Comparison of ENCODE assay signal across 14 cellular contexts in genomic region chr17:20967776-20968175, GRCh38.
DNase-seq lines count a peak whose midpoint lies in the region; ATAC-seq, FAIRE-seq and TF ChIP-seq lines count a peak whose summit lies in the region.
"Had no signal": no experiment of that assay in that cellular context is flagged by ENCODE, and none has a peak within 500 bp of the region (broad histone marks: within the 10 kb centered on the region; RNA-seq: fewer than 3 reads in every experiment).

No MANE protein-coding gene starts in this region.

- H3K36me3 ChIP-seq in BLaER1: no peaks in the 10 kb centered on the region
- H3K36me3 ChIP-seq in HEK293 (ENCODE audit: control insufficient read depth in 2 of 2, insufficient read depth in 1 of 2, low read length in 2 of 2): no peaks in the 10 kb centered on the region
- H3K36me3 ChIP-seq in K562 (ENCODE audit: control insufficient read depth, insufficient read depth, low read length): peaks cover 3% of the 10 kb centered on the region; the same call in 1 of the 3 replicates

- H3K9ac ChIP-seq in BLaER1 (no peak overlapping the region), K562 (ENCODE audit: insufficient read depth in 1 of 2, low read depth in 2 of 2, low read length in 2 of 2) (no peak overlapping the region)

- 0 out of 2 replicates have a peak overlapping the region, but pooled peaks have one; percentile 4 for H3K27ac ChIP-seq in BLaER1
- H3K27ac ChIP-seq in HEK293 (ENCODE audit: extremely low read depth, low read depth, low read length): no peak overlapping the region
- no peak overlapping the region for H3K27ac ChIP-seq in K562 (ENCODE audit: extremely low read depth, low read depth, low read length)

- no peak for TF ChIP-seq CTCF in HEK293 (tag by site-specific recombination; IDR thresholded peaks at IDR 0.05)
- TF ChIP-seq CTCF in K562 (IDR thresholded peaks at IDR 0.05 in 2 of 3, conservative IDR thresholded peaks at IDR 0.05 in 1 of 3; ENCODE audit: insufficient read depth in 2 of 3, low read depth in 1 of 3, low read length in 3 of 3): no peak

- no peak for FAIRE-seq in K562 (lab: Jason Lieb, UNC)

- no peak for TF ChIP-seq POLR2A in K562 (conservative IDR thresholded peaks at IDR 0.05)

- H3K4me1 ChIP-seq in BLaER1: peaks cover 40% of the 10 kb centered on the region
- H3K4me1 ChIP-seq in HEK293 (ENCODE audit: control insufficient read depth, insufficient read depth, low read length): no peaks in the 10 kb centered on the region
- H3K4me1 ChIP-seq in K562 (replicated peaks in 1 of 2; ENCODE audit: control insufficient read depth in 2 of 2, insufficient read depth in 2 of 2, low read length in 2 of 2): no peaks in the 10 kb centered on the region; a peak in 1 of 5 replicates

- H3K9me3 ChIP-seq in BLaER1: no peaks in the 10 kb centered on the region
- no peaks in the 10 kb centered on the region for H3K9me3 ChIP-seq in HEK293 (ENCODE audit: control insufficient read depth, insufficient read depth, low read depth, low read length)
- no peaks in the 10 kb centered on the region for H3K9me3 ChIP-seq in K562 (replicated peaks; ENCODE audit: control insufficient read depth, insufficient read depth, low read depth, low read length)

- H4K20me1 ChIP-seq in BLaER1 (no peaks in the 10 kb centered on the region), K562 (replicated peaks; ENCODE audit: control insufficient read depth, insufficient read depth, low read length) (no peaks in the 10 kb centered on the region)

- POLR2A ChIA-PET in HEK293 (lab: Yijun Ruan, JAX) (no interaction called here), K562 (lab: Yijun Ruan, JAX) (no interaction called here)

- peak overlapping the region; percentile 74 for H3K4me2 ChIP-seq in BLaER1
- no peak overlapping the region for H3K4me2 ChIP-seq in K562 (ENCODE audit: insufficient read depth, low read length)

- H3K79me2 ChIP-seq in K562 (ENCODE audit: control insufficient read depth, insufficient read depth, low read length): no peaks in the 10 kb centered on the region

- TF ChIP-seq EP300 in K562 (IDR thresholded peaks at IDR 0.05; ENCODE audit: low read length): no peak

- H3K27me3 ChIP-seq in BLaER1 (no peaks in the 10 kb centered on the region), K562 (ENCODE audit: control insufficient read depth in 2 of 2, insufficient read depth in 2 of 2, low read length in 2 of 2) (no peaks in the 10 kb centered on the region)

- ATAC-seq in K562 (no peak), HG02840 (IDR thresholded peaks at IDR 0.05; ENCODE audit: low FRiP score, unreplicated experiment) (no peak), GM21786 (IDR thresholded peaks at IDR 0.05; ENCODE audit: unreplicated experiment) (no peak)

- BruUV-seq in K562 (replicated peaks; lab: Mats Ljungman, UMichigan): no TSS peak

- H3K4me3 ChIP-seq in BLaER1: no peak overlapping the region
- no peak overlapping the region for H3K4me3 ChIP-seq in HEK293 (ENCODE audit: low read depth, low read length)
- H3K4me3 ChIP-seq in K562: no peak overlapping the region

- intact Hi-C loops in K562 (cut with micrococcal nuclease): no loop called here

- no peak for DNase-seq in K562 (ENCODE audit: extremely low read depth in 1 of 4, low spot score in 3 of 4)
- DNase-seq in iris pigment epithelial cell (ENCODE audit: low read depth): peak; percentile 14
- DNase-seq in NCI-H82 treated with DMSO at 0.1 percent for 48 hours (lab: John Stamatoyannopoulos, UW; ENCODE audit: unreplicated experiment): no peak
- DNase-seq in stimulated activated CD4-positive, alpha-beta T cell treated with anti-CD3 and anti-CD28 coated beads, Interleukin-15, amount 100 ng/mL, for 24 hours: no peak
- DNase-seq: AML-193; CD4-positive, alpha-beta T cell; DND-41; NCI-H1436; NCI-H2029 treated with DMSO at 0.1 percent for 48 hours; NCI-H526 had no signal

- in situ Hi-C loops in K562 (cut with MboI): no loop called here

- WGBS in K562 (ENCODE audit: insufficient coverage, low coverage, missing lambda C conversion rate): 39% methylated on average over 3 of the region's 3 CpGs

- H2AFZ ChIP-seq in K562 (ENCODE audit: low read depth, low read length): no peak overlapping the region

- no peaks in the 10 kb centered on the region for H3K9me1 ChIP-seq in K562 (ENCODE audit: control insufficient read depth, insufficient read depth, low read length)

- TF ChIP-seq RAD21 in K562 (CRISPR knock-in tag; conservative IDR thresholded peaks at IDR 0.05 in 1 of 2, IDR thresholded peaks at IDR 0.05 in 1 of 2): no peak

- CTCF ChIA-PET in HEK293 (lab: Yijun Ruan, JAX): interaction anchor here (1.0 kb wide), 1 partner anchor 25 kb away, joined by 3 read pairs; no protein-coding TSS in a partner anchor
- CTCF ChIA-PET in K562 (lab: Yijun Ruan, JAX; ENCODE audit: low intra/inter-chr PET ratio): no interaction called here

TF ChIP-seq in HEK293, 187 proteins besides CTCF, POLR2A, EP300 and RAD21:
- no peak for TF ChIP-seq ZNF114 (tag by site-specific recombination; IDR thresholded peaks at IDR 0.05)
- TF ChIP-seq ZNF18 (tag by site-specific recombination; IDR thresholded peaks at IDR 0.05): peak; percentile 70
- no peak for TF ChIP-seq ZNF837 (tag by site-specific recombination; IDR thresholded peaks at IDR 0.05)
- no peak for TF ChIP-seq ZNF555 (tag by site-specific recombination; conservative IDR thresholded peaks at IDR 0.05)
- peak; percentile 85 for TF ChIP-seq ATF2 (tag by site-specific recombination; IDR thresholded peaks at IDR 0.05; ENCODE audit: low read depth)
- TF ChIP-seq ZNF426 (tag by site-specific recombination; IDR thresholded peaks at IDR 0.05): no peak
- no peak for TF ChIP-seq HOXC10 (CRISPR knock-in tag; IDR thresholded peaks at IDR 0.05)
TF ChIP-seq in HEK293: peak in this region for 2.

TF ChIP-seq in K562, 482 proteins besides CTCF, POLR2A, EP300 and RAD21:
- peak; percentile 47 for TF ChIP-seq ATF3 (IDR thresholded peaks at IDR 0.05)
- no peak for TF ChIP-seq ATF3 (CRISPR knock-in tag; conservative IDR thresholded peaks at IDR 0.05)
- TF ChIP-seq ATF7 (IDR thresholded peaks at IDR 0.05): peak; percentile 40; the same call in 1 of the 2 replicates
- no peak for TF ChIP-seq ZNF586 (CRISPR knock-in tag; conservative IDR thresholded peaks at IDR 0.05)
